8 cellular contexts compared by ENCODE assay signal in the genomic region with DNA sequence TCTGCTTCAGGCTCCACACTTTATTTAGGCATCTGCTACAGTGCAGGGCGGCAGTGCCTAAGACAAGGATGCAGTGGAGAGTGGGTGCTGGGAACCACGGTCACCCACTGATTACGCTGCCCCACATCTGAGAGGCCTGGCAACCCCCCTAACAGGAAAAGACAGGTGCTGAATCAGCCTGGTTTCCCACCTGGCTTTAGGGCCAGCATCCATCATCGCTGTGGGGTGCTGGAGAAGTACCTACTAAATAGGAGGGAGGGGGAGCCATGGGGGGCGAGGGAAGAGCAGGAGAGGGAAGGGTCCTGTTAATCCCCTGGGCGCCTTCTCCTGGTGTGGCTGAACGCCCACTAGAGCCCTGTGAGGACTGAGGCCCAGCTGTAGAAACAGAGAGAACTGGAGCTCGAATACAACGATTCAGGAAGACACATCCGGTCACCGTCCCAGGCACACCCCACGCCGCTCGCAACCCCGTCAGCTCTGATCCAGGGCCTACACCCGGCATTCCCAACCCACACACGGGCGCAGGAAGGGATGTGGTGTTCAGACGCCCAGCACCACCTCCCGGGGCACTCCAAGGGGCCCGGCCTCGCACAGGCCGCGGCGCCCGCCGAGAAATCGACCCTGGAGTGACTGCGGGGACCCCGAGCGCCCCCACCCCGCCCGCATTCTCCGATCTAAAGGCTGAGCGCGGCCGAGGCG. TPM values are rescaled to one million over a fixed set of nuclear protein-coding genes. Genes with fewer than 3 reads are reported as not detected.
DNase-seq lines count a peak whose midpoint lies in the region; ATAC-seq and TF ChIP-seq lines count a peak whose summit lies in the region.

No MANE protein-coding gene starts in this region.

- peaks cover 14% of the 10 kb centered on the region for H3K36me3 ChIP-seq in ES-I3 (ENCODE audit: insufficient read depth, low read length)
- peaks cover 23% of the 10 kb centered on the region for H3K36me3 ChIP-seq in IMR-90 (ENCODE audit: control insufficient read depth, insufficient read depth, low read length)
- no peaks in the 10 kb centered on the region for H3K36me3 ChIP-seq in colonic mucosa
- H3K36me3 ChIP-seq in liver (ENCODE audit: control insufficient read depth in 4 of 4, insufficient read depth in 3 of 4, low read depth in 1 of 4, low read length in 3 of 4), result peaks cover 5 to 26% (median 18%) of the 10 kb centered on the region in 4 donors

- H3K14ac ChIP-seq in IMR-90 (replicated peaks; ENCODE audit: low read depth, low read length), result peak overlapping the region; percentile 88

- H3K27me3 ChIP-seq in IMR-90 (ENCODE audit: control insufficient read depth, insufficient read depth, low read length) (no peaks in the 10 kb centered on the region), colonic mucosa (no peaks in the 10 kb centered on the region), liver (ENCODE audit: control insufficient read depth in 4 of 4, insufficient read depth in 4 of 4, low read length in 3 of 4) (no peaks in the 10 kb centered on the region)

- dilution Hi-C loops in IMR-90 (cut with HindIII; ENCODE audit: low sequenced_read_pairs, unreplicated experiment), result loop anchor here (25.0 kb wide), 1 partner anchor 346 kb away; no protein-coding TSS in a partner anchor

- peak overlapping the region; percentile 87 for H3K4me2 ChIP-seq in IMR-90 (ENCODE audit: low read depth, low read length)

- peak overlapping the region; percentile 97 for H2AFZ ChIP-seq in IMR-90 (replicated peaks; ENCODE audit: low read length, poor library complexity)

- peaks cover 8% of the 10 kb centered on the region; the same call in 1 of the 2 replicates for H3K4me1 ChIP-seq in ES-I3 (ENCODE audit: insufficient read depth, low read length)
- peaks cover 14% of the 10 kb centered on the region for H3K4me1 ChIP-seq in IMR-90 (ENCODE audit: control insufficient read depth, insufficient read depth, low read length)
- no peaks in the 10 kb centered on the region for H3K4me1 ChIP-seq in colonic mucosa
- H3K4me1 ChIP-seq in liver (ENCODE audit: control insufficient read depth in 4 of 4, insufficient read depth in 4 of 4, low read length in 3 of 4), result peaks cover 0 to 37% (median 14%) of the 10 kb centered on the region in 4 donors

- peak overlapping the region; percentile 73 for H3K27ac ChIP-seq in IMR-90 (ENCODE audit: insufficient read depth, low read length)
- peak overlapping the region; percentile 76 for H3K27ac ChIP-seq in colonic mucosa
- peak overlapping the region; percentile 85 to 86 for H3K27ac ChIP-seq in liver (ENCODE audit: low read depth in 1 of 2, low read length in 2 of 2)

- peak overlapping the region; percentile 52 for H3K18ac ChIP-seq in IMR-90 (ENCODE audit: low read depth, low read length)

- peak overlapping the region; percentile 8 for H2BK20ac ChIP-seq in IMR-90 (ENCODE audit: low read depth, low read length)

- H3K4ac ChIP-seq in IMR-90 (ENCODE audit: low read depth, low read length), result peak overlapping the region; percentile 98

- intact Hi-C loops in IMR-90 (cut with micrococcal nuclease) (no loop called here), colonic mucosa (cut with DNase I) (no loop called here)

- peak; percentile 64; the same call in 1 of the 2 replicates for TF ChIP-seq POLR2A in IMR-90 (IDR thresholded peaks at IDR 0.05; ENCODE audit: low read depth, low read length)

- DNase-seq in IMR-90 (peak; percentile 79), T1000 (lab: John Stamatoyannopoulos, UW) (peak; percentile 7), colonic mucosa (peak; percentile 47), NCI-H187 treated with DMSO at 0.1 percent for 48 hours (lab: John Stamatoyannopoulos, UW) (no peak)
- DNase-seq in stimulated activated CD4-positive, alpha-beta T cell treated with anti-CD3 and anti-CD28 coated beads, TNF-alpha, amount 100 ng/mL, for 4 hours (ENCODE audit: low read depth in 3 of 3), result peak; percentile 8 to 31 (median 18)

- no peaks in the 10 kb centered on the region for H4K20me1 ChIP-seq in IMR-90 (ENCODE audit: insufficient read depth, low read length)

- H3K23ac ChIP-seq in IMR-90 (ENCODE audit: low read depth, low read length), result peak overlapping the region; percentile 99

- ATAC-seq in GM21576 (IDR thresholded peaks at IDR 0.05; ENCODE audit: unreplicated experiment) (peak; percentile 16), IMR-90 (ENCODE audit: low read depth) (peak; percentile 72)

- POLR2A ChIA-PET in IMR-90 (lab: Charles Lee; ENCODE audit: unreplicated experiment), result interaction anchor here (0.6 to 0.8 kb wide), 2 partner anchors 18 to 182 kb away, joined by 3 to 4 read pairs; no protein-coding TSS in a partner anchor

- H3K9ac ChIP-seq in ES-I3 (ENCODE audit: low read depth, low read length) (peak overlapping the region; percentile 68), IMR-90 (ENCODE audit: low read depth, low read length) (peak overlapping the region; percentile 76), colonic mucosa (ENCODE audit: low read depth in 2 of 2, low read length in 2 of 2) (peak overlapping the region; percentile 69 to 93), liver (ENCODE audit: low read depth in 1 of 2, low read length in 2 of 2) (peak overlapping the region; percentile 10 to 90)

- H2AK9ac ChIP-seq in IMR-90 (replicated peaks; ENCODE audit: low read depth, low read length, poor library complexity), result peak overlapping the region; percentile 94

- peaks cover 32 to 54% of the 10 kb centered on the region in 2 experiments for H3K79me1 ChIP-seq in IMR-90 (ENCODE audit: low read depth in 1 of 2, low read length in 2 of 2)

- no TSS peak for BruUV-seq in IMR-90 (replicated peaks; lab: Mats Ljungman, UMichigan)

- H3K9me1 ChIP-seq in IMR-90 (ENCODE audit: insufficient read depth, low read length), result peaks cover 20% of the 10 kb centered on the region

- TF ChIP-seq RAD21 in IMR-90 (IDR thresholded peaks at IDR 0.05; ENCODE audit: low read length), result no peak
- no peak for TF ChIP-seq RAD21 in liver (IDR thresholded peaks at IDR 0.05)

- peak overlapping the region; percentile 96 for H4K91ac ChIP-seq in IMR-90 (ENCODE audit: insufficient read depth, low read depth, low read length)

- H4K8ac ChIP-seq in IMR-90 (ENCODE audit: low read depth in 2 of 2, low read length in 2 of 2), result peak overlapping the region; percentile 90 to 97

- H2BK5ac ChIP-seq in IMR-90 (ENCODE audit: low read depth, low read length, poor library complexity, severe bottlenecking), result peak overlapping the region; percentile 84

- peak overlapping the region; percentile 57; the same call in 1 of the 3 replicates for H2BK15ac ChIP-seq in IMR-90 (ENCODE audit: low read depth, low read length)

- in situ Hi-C loops in IMR-90 (cut with MboI; ENCODE audit: low sequenced_read_pairs), result no loop called here

- peak overlapping the region; percentile 65 for H3K4me3 ChIP-seq in IMR-90 (ENCODE audit: insufficient read depth, low read depth, low read length)
- peak overlapping the region; percentile 78 for H3K4me3 ChIP-seq in colonic mucosa
- H3K4me3 ChIP-seq in liver (ENCODE audit: low read depth in 1 of 3, low read length in 3 of 3), result peak overlapping the region; percentile 79 to 94 (median 84)

- H2BK120ac ChIP-seq in IMR-90 (ENCODE audit: low read depth, low read length), result peak overlapping the region; percentile 74

- CTCF ChIA-PET in IMR-90 (lab: Yijun Ruan, JAX), result no interaction called here

- peak overlapping the region; percentile 93 for H2AK5ac ChIP-seq in IMR-90 (ENCODE audit: low read depth, low read length)

- peak overlapping the region; percentile 93 for H3K56ac ChIP-seq in IMR-90 (ENCODE audit: extremely low read depth, insufficient read depth, low read length)

- H3K9me3 ChIP-seq in ES-I3 (ENCODE audit: control insufficient read depth, insufficient read depth, low read length) (no peaks in the 10 kb centered on the region), IMR-90 (ENCODE audit: control insufficient read depth, insufficient read depth, low read length) (no peaks in the 10 kb centered on the region), colonic mucosa (no peaks in the 10 kb centered on the region), liver (ENCODE audit: control insufficient read depth in 4 of 4, low read length in 3 of 4) (no peaks in the 10 kb centered on the region)

- H4K5ac ChIP-seq in IMR-90 (ENCODE audit: low read depth, low read length), result peak overlapping the region; percentile 88

- TF ChIP-seq CTCF in IMR-90 (conservative IDR thresholded peaks at IDR 0.05; ENCODE audit: low read depth, low read length) (no peak), colonic mucosa (IDR thresholded peaks at IDR 0.05) (no peak), liver (IDR thresholded peaks at IDR 0.05; ENCODE audit: low read depth, low read length, missing input control) (no peak)

- 10% methylated on average over 4 of the region's 38 CpGs; no CpG with 5 or more reads in 1 of the 2 experiments for WGBS in IMR-90 (ENCODE audit: extremely low coverage in 2 of 2, insufficient read length in 1 of 2), 2 experiments
- WGBS in liver, result 10% methylated on average over 38 of the region's 38 CpGs

TF ChIP-seq in IMR-90, 13 proteins besides CTCF, POLR2A, EP300 and RAD21:
- TF ChIP-seq CEBPB (IDR thresholded peaks at IDR 0.05; ENCODE audit: low read depth, low read length) (no peak), MXI1 (IDR thresholded peaks at IDR 0.05; ENCODE audit: borderline replicate concordance, low read depth, low read length) (peak; percentile 34), BHLHE40 (IDR thresholded peaks at IDR 0.05; ENCODE audit: low read depth, low read length) (0 out of 2 replicates have a peak, but pooled peaks have one; percentile 6)

TF ChIP-seq in liver, 16 proteins besides CTCF, POLR2A, EP300 and RAD21:
- TF ChIP-seq JUND (IDR thresholded peaks at IDR 0.05) (no peak), FOXA2 (IDR thresholded peaks at IDR 0.05) (no peak), GABPA (IDR thresholded peaks at IDR 0.05 in 1 of 2, conservative IDR thresholded peaks at IDR 0.05 in 1 of 2) (no peak)

RNA-seq across cellular contexts. Expression of a gene that starts 0.6 kb away (rescaled TPM):
- total RNA-seq in IMR-90 (2012; rRNA removed) (84.2 and 90.3 TPM in 2 replicates), colonic mucosa (10 to 100 TPM; 51.4 to 54.6 TPM), liver (10 to 100 TPM; 39.6 to 52.9 TPM)
- polyA plus RNA-seq in IMR-90 (2012; rRNA removed) (113 and 127 TPM in 2 replicates), liver (10 to 100 TPM; 36.9 to 49.7 TPM)
- 99.3 and 108 TPM in 2 replicates for polyA plus RNA-seq in IMR-90 (2012; cell fraction: cytosol; rRNA removed)
- 122 and 215 TPM in 2 replicates for polyA plus RNA-seq in IMR-90 (2012; cell fraction: nucleus; rRNA removed; ENCODE audit: low replicate concordance)
